ENCODE assay signal across 19 cellular contexts in the genomic region with DNA sequence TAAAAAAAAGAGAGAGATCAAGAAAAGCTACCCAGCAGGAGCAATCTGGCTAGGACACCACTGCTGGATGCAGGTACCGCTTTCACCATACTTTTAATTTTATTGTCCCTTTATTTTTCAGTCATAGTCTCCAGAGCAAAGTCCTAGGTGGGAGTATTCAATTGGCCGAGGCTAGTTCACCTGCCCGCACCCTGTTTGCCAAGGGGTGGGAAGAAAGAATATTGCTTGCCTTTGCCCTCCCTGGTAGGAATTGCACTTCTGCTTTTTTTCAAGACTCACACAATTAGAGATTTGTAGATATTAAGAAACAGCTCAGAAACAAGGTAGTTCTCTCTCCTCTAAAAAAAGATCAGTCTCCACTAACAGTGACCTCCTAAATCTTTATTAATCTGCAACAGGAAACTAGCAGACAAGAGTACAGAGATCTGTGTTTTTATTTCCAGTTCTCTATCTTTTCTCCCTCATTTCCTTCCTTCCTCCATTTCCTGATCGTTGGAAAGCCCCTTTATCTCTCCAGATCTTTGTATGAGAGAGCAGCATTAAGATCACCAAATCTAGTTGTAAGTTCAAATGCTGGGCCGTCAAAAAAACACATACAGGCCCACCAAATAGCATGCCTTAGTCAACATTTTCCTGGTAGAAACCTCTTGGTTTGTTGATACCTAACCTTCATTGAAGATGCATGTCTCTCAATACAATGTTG. TPM values are rescaled to one million over a fixed set of nuclear protein-coding genes. Genes with fewer than 3 reads are reported as not detected.
"Had no signal": no experiment of that assay in that cellular context is flagged by ENCODE, and none has a peak within 500 bp of the region (broad histone marks: within the 10 kb centered on the region; RNA-seq: fewer than 3 reads in every experiment).

No MANE protein-coding gene starts in this region.

- H3K9me3 ChIP-seq: prostate gland had no signal

- H3K27me3 Mint-ChIP-seq: activated CD8-positive, alpha-beta memory T cell treated with anti-CD3 and anti-CD28 coated beads, Interleukin-2, amount 10 ng/mL, durations not matched to agents 7 days and 5 days; central memory CD8-positive, alpha-beta T cell; stimulated activated naive B cell treated with anti-CD40 and anti-IgM and Interleukin-4, amounts not matched to agents 10 μg/mL and 1 μg/mL and 100 μg/mL, for 72 hours; type B pancreatic cell had no signal

- H3K4me1 ChIP-seq: prostate gland had no signal

- H3K4me3 ChIP-seq: prostate gland had no signal

- DNase-seq: activated CD4-positive, alpha-beta T cell treated with anti-CD3 and anti-CD28 coated beads, Interleukin-2, amount 50 U/mL, for 48 hours; activated CD4-positive, CD25-positive, alpha-beta regulatory T cell treated with anti-CD3 and anti-CD28 coated beads, Interleukin-2, amount 50 U/mL, for 72 hours; activated CD8-positive, alpha-beta memory T cell treated with anti-CD3 and anti-CD28 coated beads, Interleukin-2, amount 10 ng/mL, durations not matched to agents 7 days and 5 days; activated gamma-delta T cell; activated T-cell treated with anti-CD3 and anti-CD28 coated beads, Interleukin-2, amount 50 U/mL, for 48 hours; amygdala; hippocampal formation; naive thymus-derived CD8-positive, alpha-beta T cell; occipital lobe; stimulated activated CD4-positive, alpha-beta T cell treated with anti-CD3 and anti-CD28 coated beads, Interleukin-2, amount 100 ng/mL, for 24 hours; stimulated activated naive B cell treated with anti-CD40 and anti-IgM and Interleukin-4, amounts not matched to agents 10 μg/mL and 1 μg/mL and 100 μg/mL, for 72 hours; substantia nigra had no signal

- H3K4me3 Mint-ChIP-seq: activated CD8-positive, alpha-beta memory T cell treated with anti-CD3 and anti-CD28 coated beads, Interleukin-2, amount 10 ng/mL, durations not matched to agents 7 days and 5 days; activated naive CD8-positive, alpha-beta T cell; brain; central memory CD8-positive, alpha-beta T cell; naive thymus-derived CD8-positive, alpha-beta T cell; stimulated activated naive B cell treated with anti-CD40 and anti-IgM and Interleukin-4, amounts not matched to agents 10 μg/mL and 1 μg/mL and 100 μg/mL, for 72 hours; type B pancreatic cell had no signal

- H3K36me3 ChIP-seq: prostate gland had no signal

- H3K4me1 Mint-ChIP-seq: central memory CD8-positive, alpha-beta T cell had no signal

- ATAC-seq: activated CD8-positive, alpha-beta memory T cell treated with anti-CD3 and anti-CD28 coated beads, Interleukin-2, amount 10 ng/mL, durations not matched to agents 7 days and 5 days; naive thymus-derived CD8-positive, alpha-beta T cell; sciatic nerve; stimulated activated naive B cell treated with anti-CD40 and anti-IgM and Interleukin-4, amounts not matched to agents 10 μg/mL and 1 μg/mL and 100 μg/mL, for 72 hours had no signal

- H3K27ac ChIP-seq: prostate gland had no signal

- H3K27ac Mint-ChIP-seq: activated CD8-positive, alpha-beta memory T cell treated with anti-CD3 and anti-CD28 coated beads, Interleukin-2, amount 10 ng/mL, durations not matched to agents 7 days and 5 days; activated naive CD8-positive, alpha-beta T cell; brain; naive thymus-derived CD8-positive, alpha-beta T cell; stimulated activated naive B cell treated with anti-CD40 and anti-IgM and Interleukin-4, amounts not matched to agents 10 μg/mL and 1 μg/mL and 100 μg/mL, for 72 hours; type B pancreatic cell had no signal

- H3K9me3 Mint-ChIP-seq: central memory CD8-positive, alpha-beta T cell; stimulated activated naive B cell treated with anti-CD40 and anti-IgM and Interleukin-4, amounts not matched to agents 10 μg/mL and 1 μg/mL and 100 μg/mL, for 72 hours; type B pancreatic cell had no signal

- H3K36me3 Mint-ChIP-seq: activated CD8-positive, alpha-beta memory T cell treated with anti-CD3 and anti-CD28 coated beads, Interleukin-2, amount 10 ng/mL, durations not matched to agents 7 days and 5 days; activated naive CD8-positive, alpha-beta T cell; brain; naive thymus-derived CD8-positive, alpha-beta T cell; stimulated activated naive B cell treated with anti-CD40 and anti-IgM and Interleukin-4, amounts not matched to agents 10 μg/mL and 1 μg/mL and 100 μg/mL, for 72 hours; type B pancreatic cell had no signal

RNA-seq across cellular contexts. Expression of gene OTC, which starts 15.7 kb away (rescaled TPM):
- total RNA-seq: activated CD8-positive, alpha-beta memory T cell treated with anti-CD3 and anti-CD28 coated beads, Interleukin-2, amount 10 ng/mL, durations not matched to agents 7 days and 5 days; naive thymus-derived CD8-positive, alpha-beta T cell; T-helper 2 cell treated with Interferon-gamma antibody and Interleukin-4, amounts not matched to agents 100 ng/mL and 5 ng/mL, for 36 hours had no signal
